19 cellular contexts compared by ENCODE assay signal in genomic region chr5:145245354-145245753, GRCh38.
DNase-seq lines count a peak whose midpoint lies in the region; ATAC-seq, FAIRE-seq and TF ChIP-seq lines count a peak whose summit lies in the region.
"Had no signal": no experiment of that assay in that cellular context is flagged by ENCODE, and none has a peak within 500 bp of the region (broad histone marks: within the 10 kb centered on the region; RNA-seq: fewer than 3 reads in every experiment).

No MANE protein-coding gene starts in this region.

- no peaks in the 10 kb centered on the region for H3K27me3 Mint-ChIP-seq in nephron (ENCODE audit: low read depth)
- H3K27me3 Mint-ChIP-seq: T-cell had no signal

- H3K4me1 Mint-ChIP-seq in nephron = peaks cover 38% of the 10 kb centered on the region
- H3K4me1 Mint-ChIP-seq: T-cell had no signal

- no peaks in the 10 kb centered on the region for H3K9me3 Mint-ChIP-seq in nephron

- BruUV-seq in endothelial cell of umbilical vein (replicated peaks; lab: Mats Ljungman, UMichigan) = TSS peak; percentile 86

- DNase-seq in AG04450 (ENCODE audit: low read depth, low spot score) (no peak), M059J (ENCODE audit: low read depth) (peak; percentile 4), endothelial cell of umbilical vein (ENCODE audit: low read depth, low spot score) (peak; percentile 57), A172 (ENCODE audit: low spot score) (no peak)
- DNase-seq in stimulated activated CD4-positive, alpha-beta T cell treated with anti-CD3 and anti-CD28 coated beads, Interleukin-15, amount 100 ng/mL, for 24 hours = no peak
- DNase-seq in activated effector memory CD4-positive, alpha-beta T cell treated with Interleukin-2 at 50 U/mL for 16 hours = no peak
- no peak for DNase-seq in stimulated activated naive CD8-positive, alpha-beta T cell treated with anti-CD3 and anti-CD28 coated beads, Interleukin-15, Interleukin-2, amounts not matched to agents 100 U/mL and 50 U/mL, for 24 hours
- DNase-seq: activated CD4-positive, alpha-beta T cell treated with anti-CD3 and anti-CD28 coated beads for 48 hours; activated T-cell treated with anti-CD3 and anti-CD28 coated beads, Interleukin-2, amount 50 U/mL, for 4 hours; effector memory CD4-positive, alpha-beta T cell; NCI-H1092 treated with DMSO at 0.1 percent for 48 hours; NCI-H446; OCI-M1; ovary; T-cell; transverse colon had no signal

- H3K27ac ChIP-seq in AG04450 (ENCODE audit: low read depth, low read length) (peak overlapping the region; percentile 66), endothelial cell of umbilical vein (ENCODE audit: insufficient read depth, low read depth, low read length) (peak overlapping the region; percentile 91)
- H3K27ac ChIP-seq: ovary, transverse colon had no signal

- POLR2A ChIA-PET in AG04450 (lab: Yijun Ruan, JAX) (no interaction called here), endothelial cell of umbilical vein (lab: Charles Lee) (no interaction called here)

- peak overlapping the region in 1 of 3 experiments; percentile 11 for H3K4me3 Mint-ChIP-seq in nephron
- H3K4me3 Mint-ChIP-seq: activated T-cell treated with anti-CD3 and anti-CD28 coated beads, Interleukin-2, amount 50 U/mL, for 4 hours; T-cell had no signal

- H3K4me3 ChIP-seq in AG04450 (ENCODE audit: low read depth, low read length) (no peak overlapping the region), endothelial cell of umbilical vein (replicated peaks in 1 of 3; ENCODE audit: insufficient read depth in 1 of 3, low read depth in 1 of 3, low read length in 3 of 3) (peak overlapping the region in 1 of 3 experiments; percentile 16)
- H3K4me3 ChIP-seq: lung, ovary, transverse colon had no signal

- H4K20me1 ChIP-seq in endothelial cell of umbilical vein (replicated peaks; ENCODE audit: control insufficient read depth, extremely low read depth, insufficient read depth, low read length) = no peaks in the 10 kb centered on the region

- CTCF ChIA-PET in AG04450 (lab: Charles Lee) = no interaction called here
- CTCF ChIA-PET in endothelial cell of umbilical vein (lab: Charles Lee) = interaction anchor here (1.0 to 1.2 kb wide), 4 partner anchors 9 to 580 kb away, joined by 3 to 4 read pairs (median 3); no protein-coding TSS in a partner anchor

- peak; percentile 77 for FAIRE-seq in endothelial cell of umbilical vein (lab: Jason Lieb, UNC)

- no peaks in the 10 kb centered on the region for H3K36me3 Mint-ChIP-seq in nephron (ENCODE audit: low read depth)
- H3K36me3 Mint-ChIP-seq: T-cell had no signal

- H3K9me3 ChIP-seq in AG04450 (ENCODE audit: control insufficient read depth, insufficient read depth, low read length) (no peaks in the 10 kb centered on the region), endothelial cell of umbilical vein (replicated peaks; ENCODE audit: control insufficient read depth, insufficient read depth, low read length) (no peaks in the 10 kb centered on the region)
- H3K9me3 ChIP-seq: ascending aorta, ovary, transverse colon had no signal

- peak overlapping the region; percentile 72 for H3K4me2 ChIP-seq in endothelial cell of umbilical vein (ENCODE audit: insufficient read depth, low read length)

- TF ChIP-seq POLR2A in endothelial cell of umbilical vein (IDR thresholded peaks at IDR 0.05; ENCODE audit: low read depth, low read length) = no peak

- no peaks in the 10 kb centered on the region for H3K27me3 ChIP-seq in AG04450 (ENCODE audit: control insufficient read depth, insufficient read depth, low read length)
- no peaks in the 10 kb centered on the region for H3K27me3 ChIP-seq in endothelial cell of umbilical vein (ENCODE audit: control insufficient read depth in 2 of 2, insufficient read depth in 2 of 2, low read length in 2 of 2)
- H3K27me3 ChIP-seq: ascending aorta, ovary, transverse colon had no signal

- peak overlapping the region; percentile 79 for H3K9ac ChIP-seq in endothelial cell of umbilical vein (replicated peaks; ENCODE audit: extremely low read depth, insufficient read depth, low read length)

- H2AFZ ChIP-seq in endothelial cell of umbilical vein (ENCODE audit: low read depth, low read length) = peak overlapping the region; percentile 45

- intact Hi-C loops in endothelial cell of umbilical vein (cut with micrococcal nuclease) = loop anchor here (1.0 kb wide), 1 partner anchor 286 kb away; no protein-coding TSS in a partner anchor

- no peak for TF ChIP-seq CTCF in AG04450 (IDR thresholded peaks at IDR 0.05; ENCODE audit: low read depth, low read length)
- no peak for TF ChIP-seq CTCF in endothelial cell of umbilical vein (IDR thresholded peaks at IDR 0.05; ENCODE audit: extremely low read depth in 1 of 2, insufficient read depth in 1 of 2, low read depth in 1 of 2, low read length in 2 of 2)
- no peak for TF ChIP-seq CTCF in nephron (IDR thresholded peaks at IDR 0.05; ENCODE audit: unreplicated experiment in 3 of 3)

- peak overlapping the region; percentile 52 to 73 (median 55) for H3K27ac Mint-ChIP-seq in nephron
- H3K27ac Mint-ChIP-seq: T-cell had no signal

- dilution Hi-C loops in endothelial cell of umbilical vein (cut with MboI; ENCODE audit: extremely low pct_ligation_motif_present, low sequenced_read_pairs) = no loop called here

- no peaks in the 10 kb centered on the region for H3K79me2 ChIP-seq in endothelial cell of umbilical vein (ENCODE audit: control insufficient read depth, insufficient read depth, low read length)

- H3K4me1 ChIP-seq in endothelial cell of umbilical vein (ENCODE audit: control insufficient read depth, extremely low read depth, insufficient read depth, low read length) = peaks cover 28% of the 10 kb centered on the region
- H3K4me1 ChIP-seq: transverse colon had no signal

- ATAC-seq in stimulated activated naive CD8-positive, alpha-beta T cell treated with anti-CD3 and anti-CD28 coated beads, Interleukin-15, Interleukin-2, amounts not matched to agents 100 U/mL and 50 U/mL, for 24 hours = no peak
- ATAC-seq: activated T-cell treated with anti-CD3 and anti-CD28 coated beads, Interleukin-2, amount 50 U/mL, for 4 hours; T-cell had no signal

- no peaks in the 10 kb centered on the region for H3K9me1 ChIP-seq in endothelial cell of umbilical vein (replicated peaks; ENCODE audit: control insufficient read depth, extremely low read depth, insufficient read depth, low read length)

- no peaks in the 10 kb centered on the region for H3K36me3 ChIP-seq in endothelial cell of umbilical vein (ENCODE audit: control insufficient read depth in 2 of 2, extremely low read depth in 1 of 2, insufficient read depth in 2 of 2, low read length in 2 of 2)
- H3K36me3 ChIP-seq: ascending aorta, ovary, transverse colon had no signal

TF ChIP-seq in endothelial cell of umbilical vein, 7 proteins besides CTCF, POLR2A, EP300 and RAD21:
- peak; percentile 47 for TF ChIP-seq POLR2AphosphoS5 (IDR thresholded peaks at IDR 0.05; ENCODE audit: insufficient read depth, low read depth, low read length)
- no peak for TF ChIP-seq MYC (IDR thresholded peaks at IDR 0.05; ENCODE audit: low read depth, low read length)

Comparison
In these comparisons a context has a peak if more than half of its experiments do, and no peak if none do; other contexts are left out.
1. DNase-seq: peak in M059J (single experiment) and endothelial cell of umbilical vein (single experiment); none in AG04450 (single experiment), stimulated activated CD4-positive, alpha-beta T cell treated with anti-CD3 and anti-CD28 coated beads, Interleukin-15, amount 100 ng/mL, for 24 hours (single experiment), activated effector memory CD4-positive, alpha-beta T cell treated with Interleukin-2 at 50 U/mL for 16 hours (single experiment), A172 (single experiment) and stimulated activated naive CD8-positive, alpha-beta T cell treated with anti-CD3 and anti-CD28 coated beads, Interleukin-15, Interleukin-2, amounts not matched to agents 100 U/mL and 50 U/mL, for 24 hours (single experiment).